In the genomic region with DNA sequence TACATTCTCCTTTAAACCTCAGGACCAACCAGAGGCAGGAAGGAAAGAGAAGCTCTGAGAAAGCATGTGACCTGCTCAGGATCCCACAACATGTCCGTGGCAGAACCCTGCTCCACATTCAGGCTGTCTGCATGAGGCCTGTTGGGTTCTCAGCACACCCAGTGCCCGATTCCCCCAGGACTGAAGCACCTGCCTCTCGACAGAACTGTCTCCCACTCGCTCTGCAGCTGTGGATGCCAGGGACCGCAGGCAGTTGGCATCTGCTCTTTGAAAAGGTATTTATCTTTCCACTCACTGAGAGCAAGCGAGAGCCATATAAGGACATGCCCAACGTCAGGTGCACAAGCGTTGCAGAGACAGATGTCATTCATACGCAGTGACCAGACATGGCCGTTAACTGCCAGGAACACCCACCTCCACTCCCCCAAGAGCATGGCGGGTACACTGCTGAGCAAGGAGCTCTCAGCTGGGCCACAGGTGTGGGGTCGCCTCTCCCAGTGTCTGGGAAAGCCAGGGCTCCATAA, we compare ENCODE assay signal across 8 cellular contexts.
DNase-seq lines count a peak whose midpoint lies in the region; ATAC-seq and TF ChIP-seq lines count a peak whose summit lies in the region.

No MANE protein-coding gene starts in this region.

- ATAC-seq in effector memory CD8-positive, alpha-beta T cell (replicated peaks): peak; percentile 66

- in situ Hi-C loops in brain microvascular endothelial cell (cut with HindIII; ENCODE audit: low pct_ligation_motif_present, low sequenced_read_pairs): no loop called here

- no peaks in the 10 kb centered on the region for H3K36me3 Mint-ChIP-seq in effector memory CD8-positive, alpha-beta T cell (ENCODE audit: insufficient read depth)

- H3K27ac ChIP-seq in brain microvascular endothelial cell: no peak overlapping the region

- peak overlapping the region in 1 of 2 donors; percentile 40 for H3K4me3 Mint-ChIP-seq in effector memory CD8-positive, alpha-beta T cell

- H3K4me1 Mint-ChIP-seq in effector memory CD8-positive, alpha-beta T cell (ENCODE audit: low read depth in 2 of 2): peaks cover 9 to 10% of the 10 kb centered on the region in 2 donors

- no peaks in the 10 kb centered on the region for H3K27me3 Mint-ChIP-seq in effector memory CD8-positive, alpha-beta T cell

- H3K9me3 Mint-ChIP-seq in effector memory CD8-positive, alpha-beta T cell: no peaks in the 10 kb centered on the region

- no peaks in the 10 kb centered on the region for H3K27me3 ChIP-seq in brain microvascular endothelial cell (replicated peaks)

- H3K4me3 ChIP-seq in brain microvascular endothelial cell (ENCODE audit: low read depth, low read length): no peak overlapping the region

- H3K36me3 ChIP-seq in brain microvascular endothelial cell (replicated peaks): no peaks in the 10 kb centered on the region

- TF ChIP-seq CTCF in brain microvascular endothelial cell (IDR thresholded peaks at IDR 0.05; ENCODE audit: low read depth, low read length, missing control alignments): no peak

- DNase-seq in NCI-H1436 treated with DMSO at 0.1 percent for 48 hours (lab: John Stamatoyannopoulos, UW) (peak; percentile 96), SHP77 treated with DMSO at 0.1 percent for 48 hours (lab: John Stamatoyannopoulos, UW) (peak; percentile 100), GF-D8 (lab: John Stamatoyannopoulos, UW) (no peak), GDM1 (lab: John Stamatoyannopoulos, UW) (no peak), brain microvascular endothelial cell (no peak), medulla oblongata (ENCODE audit: extremely low spot score) (no peak)
- no peak for DNase-seq in effector memory CD8-positive, alpha-beta T cell
- peak; percentile 10 to 41 for DNase-seq in stimulated activated CD4-positive, alpha-beta T cell treated with anti-CD3 and anti-CD28 coated beads, Interleukin-4, amount 100 ng/mL, for 4 hours

- H3K27ac Mint-ChIP-seq in effector memory CD8-positive, alpha-beta T cell: peak overlapping the region; percentile 11 to 27

Comparison
In these comparisons a context has a peak if more than half of its experiments do, and no peak if none do; other contexts are left out.
1. DNase-seq: peak in NCI-H1436 treated with DMSO at 0.1 percent for 48 hours (single experiment), SHP77 treated with DMSO at 0.1 percent for 48 hours (single experiment) and stimulated activated CD4-positive, alpha-beta T cell treated with anti-CD3 and anti-CD28 coated beads, Interleukin-4, amount 100 ng/mL, for 4 hours (2 of 2); none in effector memory CD8-positive, alpha-beta T cell (0 of 3), GF-D8 (single experiment), GDM1 (single experiment), brain microvascular endothelial cell (single experiment) and medulla oblongata (single experiment).